8 cellular contexts compared by ENCODE assay signal in genomic region chr7:42235734-42236133, GRCh38. TPM values are rescaled to one million over a fixed set of nuclear protein-coding genes. Genes with fewer than 3 reads are reported as not detected.
DNase-seq lines count a peak whose midpoint lies in the region; ATAC-seq and TF ChIP-seq lines count a peak whose summit lies in the region.

No MANE protein-coding gene starts in this region.

- H3K4me3 ChIP-seq in PC-3 (ENCODE audit: low read length) (peak overlapping the region; percentile 92), epithelial cell of proximal tubule (ENCODE audit: low read depth, low read length) (peak overlapping the region; percentile 89), osteoblast (ENCODE audit: insufficient read depth, low read length) (peak overlapping the region; percentile 92)

- DNase-seq in CD4-positive, alpha-beta T cell: no peak
- DNase-seq in PC-3 (no peak), epithelial cell of proximal tubule (ENCODE audit: low read depth) (no peak), osteoblast (ENCODE audit: insufficient read length, low spot score, missing footprints) (peak; percentile 90), NCI-H345 (lab: John Stamatoyannopoulos, UW) (no peak), C1 segment of cervical spinal cord (lab: John Stamatoyannopoulos, UW) (no peak)

- H3K27ac Mint-ChIP-seq in CD4-positive, alpha-beta T cell: no peak overlapping the region

- no peak for ATAC-seq in CD4-positive, alpha-beta T cell (ENCODE audit: poor library complexity)
- ATAC-seq in PC-3 (no peak), HG03139 (IDR thresholded peaks at IDR 0.05; ENCODE audit: unreplicated experiment) (no peak), GM21717 (IDR thresholded peaks at IDR 0.05; ENCODE audit: unreplicated experiment) (no peak)

- no peaks in the 10 kb centered on the region for H3K9me3 ChIP-seq in CD4-positive, alpha-beta T cell (ENCODE audit: control insufficient read depth, low read length)
- H3K9me3 ChIP-seq in PC-3 (ENCODE audit: low read length): no peaks in the 10 kb centered on the region
- no peaks in the 10 kb centered on the region for H3K9me3 ChIP-seq in osteoblast (ENCODE audit: low read depth, low read length)

- intact Hi-C loops in CD4-positive, alpha-beta T cell (cut with DNase I, micrococcal nuclease): no loop called here
- intact Hi-C loops in PC-3 (cut with micrococcal nuclease): loop anchor here (2.0 to 10.0 kb wide), 7 partner anchors 47 to 455 kb away; no protein-coding TSS in a partner anchor

- peak overlapping the region; percentile 76 for H3K9ac ChIP-seq in PC-3 (ENCODE audit: low read length)

- H3K4me1 ChIP-seq in PC-3 (ENCODE audit: insufficient read depth, low read length): peaks cover 47% of the 10 kb centered on the region
- H3K4me1 ChIP-seq in osteoblast (ENCODE audit: insufficient read depth, low read length): peaks cover 48% of the 10 kb centered on the region

- H3K27me3 Mint-ChIP-seq in CD4-positive, alpha-beta T cell: peaks cover 80% of the 10 kb centered on the region

- BruUV-seq in PC-3 (replicated peaks; lab: Mats Ljungman, UMichigan): TSS peak; percentile 27

- H3K36me3 Mint-ChIP-seq in CD4-positive, alpha-beta T cell (ENCODE audit: low read depth): no peaks in the 10 kb centered on the region

- peak overlapping the region; percentile 67 for H3K4me3 Mint-ChIP-seq in CD4-positive, alpha-beta T cell

- peaks cover 5% of the 10 kb centered on the region for H3K4me1 Mint-ChIP-seq in CD4-positive, alpha-beta T cell (ENCODE audit: low read depth)

- no peaks in the 10 kb centered on the region for H3K36me3 ChIP-seq in PC-3 (ENCODE audit: low read depth, low read length)
- H3K36me3 ChIP-seq in osteoblast (ENCODE audit: insufficient read depth, low read length): no peaks in the 10 kb centered on the region

- H3K4me2 ChIP-seq in PC-3 (ENCODE audit: low read length) (peak overlapping the region; percentile 85), osteoblast (ENCODE audit: insufficient read depth, low read length) (peak overlapping the region; percentile 90)

- no peaks in the 10 kb centered on the region for H3K9me3 Mint-ChIP-seq in CD4-positive, alpha-beta T cell

- peaks cover 55% of the 10 kb centered on the region for H3K27me3 ChIP-seq in CD4-positive, alpha-beta T cell (ENCODE audit: control insufficient read depth, insufficient read depth, low read length)
- H3K27me3 ChIP-seq in PC-3 (ENCODE audit: low read length): no peaks in the 10 kb centered on the region
- H3K27me3 ChIP-seq in osteoblast (ENCODE audit: insufficient read depth, low read length): no peaks in the 10 kb centered on the region

- TF ChIP-seq CTCF in CD4-positive, alpha-beta T cell (IDR thresholded peaks at IDR 0.05): no peak
- no peak for TF ChIP-seq CTCF in PC-3 (conservative IDR thresholded peaks at IDR 0.05; ENCODE audit: low read depth, low read length)
- no peak for TF ChIP-seq CTCF in epithelial cell of proximal tubule (conservative IDR thresholded peaks at IDR 0.05; ENCODE audit: low read depth, low read length)
- TF ChIP-seq CTCF in osteoblast (IDR thresholded peaks at IDR 0.05; ENCODE audit: extremely low read depth, low read depth, low read length): no peak

- no peaks in the 10 kb centered on the region for H3F3A ChIP-seq in PC-3 (ENCODE audit: low read length, unreplicated experiment)

- CTCF ChIA-PET in CD4-positive, alpha-beta T cell (lab: Charles Lee): no interaction called here
- CTCF ChIA-PET in PC-3 (lab: Charles Lee): interaction anchor here (0.6 kb wide), 1 partner anchor 91 kb away, joined by 3 read pairs; no protein-coding TSS in a partner anchor

- H4K20me1 ChIP-seq in PC-3 (ENCODE audit: low read length): 0 out of 2 replicates have a peak, but pooled peaks cover 6% of the 10 kb centered on the region
- peaks cover 8% of the 10 kb centered on the region for H4K20me1 ChIP-seq in osteoblast (ENCODE audit: insufficient read depth, low read length)

- POLR2A ChIA-PET in CD4-positive, alpha-beta T cell (lab: Charles Lee): no interaction called here
- POLR2A ChIA-PET in PC-3 (lab: Charles Lee; ENCODE audit: unreplicated experiment): no interaction called here

- no peaks in the 10 kb centered on the region for H3K9me2 ChIP-seq in PC-3 (replicated peaks; ENCODE audit: low read length)

- H3K27ac ChIP-seq in CD4-positive, alpha-beta T cell (ENCODE audit: low read depth, low read length): no peak overlapping the region
- H3K27ac ChIP-seq in PC-3 (ENCODE audit: low read length): no peak overlapping the region
- H3K27ac ChIP-seq in osteoblast (ENCODE audit: low read depth, low read length): peak overlapping the region; percentile 72

- H3K79me2 ChIP-seq in PC-3 (ENCODE audit: low read length) (peaks cover 59% of the 10 kb centered on the region), osteoblast (ENCODE audit: insufficient read depth, low read length) (peaks cover 50% of the 10 kb centered on the region)

- H2AFZ ChIP-seq in PC-3 (ENCODE audit: low read length) (peak overlapping the region; percentile 86), osteoblast (ENCODE audit: low read length) (peak overlapping the region; percentile 89)

RNA-seq across cellular contexts. Expression of gene GLI3, which starts 1.3 kb away (rescaled TPM):
- total RNA-seq in CD4-positive, alpha-beta T cell: under 1 TPM; 0.28 to 0.36 TPM
- 3.5 and 9.6 TPM in 2 replicates for total RNA-seq in PC-3 (2014; rRNA removed)
- total RNA-seq in epithelial cell of proximal tubule: 2.1 and 2.6 TPM in 2 replicates
- total RNA-seq in osteoblast: 10.9 and 11.9 TPM in 2 replicates
